Comparison of ENCODE assay signal across 8 cellular contexts in genomic region chr6:131136021-131136847, GRCh38. TPM values are rescaled to one million over a fixed set of nuclear protein-coding genes. Genes with fewer than 3 reads are reported as not detected.
A peak's percentile ranks its signal among the peaks of the same experiment; 100 is the strongest.
DNase-seq lines count a peak whose midpoint lies in the region; ATAC-seq and TF ChIP-seq lines count a peak whose summit lies in the region.

No MANE protein-coding gene starts in this region.

- CTCF ChIA-PET in BJ (lab: Yijun Ruan, JAX): interaction anchor here (0.6 kb wide), 2 partner anchors 229 to 243 kb away, joined by 3 read pairs; no protein-coding TSS in a partner anchor

- H3K36me3 ChIP-seq in BJ (ENCODE audit: control insufficient read depth, insufficient read depth, low read length) (no peaks in the 10 kb centered on the region), SJSA1 (peaks cover 9% of the 10 kb centered on the region), muscle layer of colon (ENCODE audit: insufficient read depth, low read length) (no peaks in the 10 kb centered on the region)

- H3K4me1 ChIP-seq in SJSA1 (replicated peaks) (peaks cover 15% of the 10 kb centered on the region), muscle layer of colon (ENCODE audit: insufficient read depth, low read length) (peaks cover 6% of the 10 kb centered on the region)

- peak overlapping the region; percentile 87 for H3K27ac ChIP-seq in SJSA1
- peak overlapping the region; percentile 89 for H3K27ac ChIP-seq in muscle layer of colon (ENCODE audit: low read depth, low read length)

- POLR2A ChIA-PET in BJ (lab: Charles Lee): interaction anchor here (0.5 kb wide), 1 partner anchor 456 kb away, joined by 4 read pairs; no protein-coding TSS in a partner anchor

- peak; percentile 6 for ATAC-seq in GM21619 (IDR thresholded peaks at IDR 0.05; ENCODE audit: unreplicated experiment)
- ATAC-seq in HG03520 (IDR thresholded peaks at IDR 0.05; ENCODE audit: unreplicated experiment): no peak
- no peak for ATAC-seq in GM21723 (IDR thresholded peaks at IDR 0.05; ENCODE audit: unreplicated experiment)

- H3K27me3 ChIP-seq in BJ (ENCODE audit: control insufficient read depth, insufficient read depth, low read length) (no peaks in the 10 kb centered on the region), SJSA1 (replicated peaks) (no peaks in the 10 kb centered on the region), muscle layer of colon (ENCODE audit: control insufficient read depth in 1 of 2, insufficient read depth in 2 of 2, low read length in 2 of 2) (no peaks in the 10 kb centered on the region)

- H3K9me3 ChIP-seq in SJSA1 (replicated peaks): 0 out of 2 replicates have a peak, but pooled peaks cover 3% of the 10 kb centered on the region
- H3K9me3 ChIP-seq in muscle layer of colon (ENCODE audit: low read length): no peaks in the 10 kb centered on the region

- H3K9ac ChIP-seq in muscle layer of colon (ENCODE audit: low read length): peak overlapping the region; percentile 18

- peak overlapping the region; percentile 70 for H3K4me3 ChIP-seq in BJ (ENCODE audit: low read depth, low read length)
- H3K4me3 ChIP-seq in SJSA1: peak overlapping the region; percentile 94
- H3K4me3 ChIP-seq in epithelial cell of proximal tubule (ENCODE audit: low read depth, low read length): peak overlapping the region; percentile 81
- peak overlapping the region; percentile 79 to 80 for H3K4me3 ChIP-seq in muscle layer of colon (ENCODE audit: low read depth in 1 of 2, low read length in 2 of 2)

- no peak for DNase-seq in BJ (ENCODE audit: low read depth)
- no peak for DNase-seq in SJSA1 (ENCODE audit: low read depth in 1 of 2, low spot score in 2 of 2)
- DNase-seq in epithelial cell of proximal tubule (ENCODE audit: low read depth): no peak
- DNase-seq in NCI-H2227 treated with DMSO at 0.1 percent for 48 hours (lab: John Stamatoyannopoulos, UW): no peak

- TF ChIP-seq CTCF in BJ (IDR thresholded peaks at IDR 0.05; ENCODE audit: insufficient read depth, low read depth, low read length) (no peak), epithelial cell of proximal tubule (conservative IDR thresholded peaks at IDR 0.05; ENCODE audit: low read depth, low read length) (no peak)

RNA-seq across cellular contexts. Expression of gene AKAP7, which starts 1.0 kb away (rescaled TPM):
- 0.63 and 1.3 TPM in 2 replicates for polyA plus RNA-seq in BJ (2011; rRNA removed)
- polyA minus RNA-seq in BJ (2011; rRNA and poly(A)+ RNA removed): 0.46 and 1.2 TPM in 2 replicates
- 5.6 and 5.9 TPM in 2 replicates for total RNA-seq in SJSA1 (2014; rRNA removed; shearing (Covaris generic))
- 2.5 and 3.5 TPM in 2 replicates for total RNA-seq in epithelial cell of proximal tubule
